ENCODE assay signal across 21 cellular contexts in genomic region chr5:60805470-60805869, GRCh38.
"Had no signal": no experiment of that assay in that cellular context is flagged by ENCODE, and none has a peak within 500 bp of the region (broad histone marks: within the 10 kb centered on the region; RNA-seq: fewer than 3 reads in every experiment).

No MANE protein-coding gene starts in this region.

- FAIRE-seq: colon had no signal

- H3K4me1 ChIP-seq: esophagus muscularis mucosa, stomach had no signal

- DNase-seq: activated CD4-positive, alpha-beta memory T cell treated with anti-CD3 and anti-CD28 coated beads for 36 hours; activated CD4-positive, alpha-beta T cell treated with anti-CD3 and anti-CD28 coated beads for 36 hours; activated naive CD4-positive, alpha-beta T cell treated with anti-CD3 and anti-CD28 coated beads for 36 hours; activated T-cell treated with anti-CD3 and anti-CD28 coated beads, Interleukin-2, amount 50 U/mL, for 1 hour; body of pancreas; central memory CD4-positive, alpha-beta T cell; dorsolateral prefrontal cortex; endodermal cell; foreskin melanocyte; hypothalamus; islet precursor cell; midbrain; nephron progenitor cell; nucleus accumbens; stimulated activated CD4-positive, alpha-beta T cell treated with anti-CD3 and anti-CD28 coated beads, Interleukin-4, amount 100 ng/mL, for 24 hours; stomach; T-helper 2 cell; trophoblast cell had no signal

- H3K4me3 ChIP-seq: body of pancreas, dorsolateral prefrontal cortex, esophagus muscularis mucosa, lung, stomach had no signal

- H3K9me3 ChIP-seq: body of pancreas, esophagus muscularis mucosa, stomach had no signal

- H3K27ac ChIP-seq: body of pancreas, dorsolateral prefrontal cortex, esophagus muscularis mucosa, stomach had no signal

- H3K27me3 ChIP-seq: body of pancreas, dorsolateral prefrontal cortex, esophagus muscularis mucosa, stomach had no signal

- H3K36me3 ChIP-seq: esophagus muscularis mucosa, stomach had no signal
